10 cellular contexts compared by ENCODE assay signal in genomic region chr6:21263531-21264287, GRCh38.
DNase-seq lines count a peak whose midpoint lies in the region; ATAC-seq, FAIRE-seq and TF ChIP-seq lines count a peak whose summit lies in the region.
"Had no signal": no experiment of that assay in that cellular context is flagged by ENCODE, and none has a peak within 500 bp of the region (broad histone marks: within the 10 kb centered on the region; RNA-seq: fewer than 3 reads in every experiment).

No MANE protein-coding gene starts in this region.

- DNase-seq in Caco-2 = no peak
- peak; percentile 61 for DNase-seq in NCI-H146 (lab: John Stamatoyannopoulos, UW)
- DNase-seq in bronchial epithelial cell (ENCODE audit: low read depth) = peak; percentile 99
- DNase-seq in PC-9 = no peak
- no peak for DNase-seq in globus pallidus (ENCODE audit: low spot score)
- DNase-seq in NCI-H1417 treated with DMSO at 0.1 percent for 48 hours (lab: John Stamatoyannopoulos, UW) = no peak
- DNase-seq: DMS 273 treated with DMSO at 0.1 percent for 48 hours had no signal

- FAIRE-seq in bronchial epithelial cell (lab: Jason Lieb, UNC) = peak; percentile 13

- no peak overlapping the region for H3K4me3 Mint-ChIP-seq in Caco-2 (ENCODE audit: unreplicated experiment)
- H3K4me3 Mint-ChIP-seq: activated naive CD8-positive, alpha-beta T cell had no signal

- H3K27ac ChIP-seq in PC-9 = no peak overlapping the region

- H3K27ac Mint-ChIP-seq in Caco-2 (ENCODE audit: unreplicated experiment) = peak overlapping the region; percentile 68
- H3K27ac Mint-ChIP-seq: activated naive CD8-positive, alpha-beta T cell had no signal

- intact Hi-C loops in Caco-2 (cut with micrococcal nuclease; ENCODE audit: unreplicated experiment) (no loop called here), PC-9 (cut with micrococcal nuclease; ENCODE audit: unreplicated experiment) (no loop called here)

- no peak overlapping the region for H3K4me2 ChIP-seq in PC-9

- H3K9me3 ChIP-seq in Caco-2 (no peaks in the 10 kb centered on the region), PC-9 (ENCODE audit: insufficient read depth, low read depth) (0 out of 2 replicates have a peak, but pooled peaks cover 3% of the 10 kb centered on the region)

- no peaks in the 10 kb centered on the region for H3K79me2 ChIP-seq in PC-9 (ENCODE audit: low read depth)

- peaks cover 20% of the 10 kb centered on the region for H3K4me1 Mint-ChIP-seq in Caco-2 (ENCODE audit: low read depth, unreplicated experiment)

- POLR2A ChIA-PET in Caco-2 (lab: Charles Lee) (no interaction called here), PC-9 (lab: Charles Lee; ENCODE audit: unreplicated experiment) (no interaction called here)

- H3K27me3 Mint-ChIP-seq in Caco-2 (ENCODE audit: insufficient read depth, unreplicated experiment) = no peaks in the 10 kb centered on the region
- H3K27me3 Mint-ChIP-seq: activated naive CD8-positive, alpha-beta T cell had no signal

- ATAC-seq in GM21390 (IDR thresholded peaks at IDR 0.05; ENCODE audit: unreplicated experiment) (peak; percentile 54), HG02588 (IDR thresholded peaks at IDR 0.05; ENCODE audit: unreplicated experiment) (no peak)

- H3K4me3 ChIP-seq in Caco-2 (ENCODE audit: low read depth, low read length) (no peak overlapping the region), bronchial epithelial cell (ENCODE audit: low read depth, low read length) (no peak overlapping the region), PC-9 (no peak overlapping the region)

- TF ChIP-seq CTCF in Caco-2 (IDR thresholded peaks at IDR 0.05; ENCODE audit: insufficient read depth in 1 of 2, low read depth in 1 of 2, low read length in 1 of 2, severe bottlenecking in 1 of 2, unreplicated experiment in 1 of 2) (no peak), bronchial epithelial cell (IDR thresholded peaks at IDR 0.05; ENCODE audit: insufficient read depth, low read length, severe bottlenecking) (no peak), PC-9 (conservative IDR thresholded peaks at IDR 0.05) (no peak)

- BruUV-seq in Caco-2 (replicated peaks; lab: Mats Ljungman, UMichigan) (no TSS peak), PC-9 (replicated peaks; lab: Mats Ljungman, UMichigan) (no TSS peak)

- H3F3A ChIP-seq in PC-9 (ENCODE audit: insufficient read depth, low read depth) = no peaks in the 10 kb centered on the region

- no peaks in the 10 kb centered on the region for H4K20me1 ChIP-seq in PC-9 (ENCODE audit: insufficient read depth)

- H3K36me3 Mint-ChIP-seq in Caco-2 (ENCODE audit: insufficient read depth, unreplicated experiment) = no peaks in the 10 kb centered on the region
- H3K36me3 Mint-ChIP-seq: activated naive CD8-positive, alpha-beta T cell had no signal

- H2AFZ ChIP-seq in PC-9 = no peak overlapping the region

- H3K4me1 ChIP-seq in Caco-2 (peaks cover 15% of the 10 kb centered on the region), PC-9 (replicated peaks; ENCODE audit: insufficient read depth) (0 out of 2 replicates have a peak, but pooled peaks cover 3% of the 10 kb centered on the region)

- peaks cover 17% of the 10 kb centered on the region for H3K9me3 Mint-ChIP-seq in Caco-2 (ENCODE audit: unreplicated experiment)

- H3K36me3 ChIP-seq in Caco-2 (ENCODE audit: control insufficient read depth, insufficient read depth, low read length) (no peaks in the 10 kb centered on the region), bronchial epithelial cell (ENCODE audit: control insufficient read depth, insufficient read depth, low read length) (no peaks in the 10 kb centered on the region), PC-9 (ENCODE audit: low read depth) (no peaks in the 10 kb centered on the region)

- H3K9me2 ChIP-seq in PC-9 (ENCODE audit: insufficient read depth) = no peaks in the 10 kb centered on the region

- H3K27me3 ChIP-seq in Caco-2 (replicated peaks; ENCODE audit: control insufficient read depth, insufficient read depth, low read length) (no peaks in the 10 kb centered on the region), bronchial epithelial cell (ENCODE audit: control insufficient read depth, insufficient read depth, low read length) (no peaks in the 10 kb centered on the region), PC-9 (ENCODE audit: insufficient read depth, low read depth) (no peaks in the 10 kb centered on the region)

- CTCF ChIA-PET in Caco-2 (lab: Charles Lee) (no interaction called here), PC-9 (lab: Charles Lee) (no interaction called here)

Comparison
In these comparisons a context has a peak if more than half of its experiments do, and no peak if none do; other contexts are left out.
1. DNase-seq: peak in NCI-H146 (single experiment) and bronchial epithelial cell (single experiment); none in Caco-2 (0 of 2), PC-9 (0 of 2), globus pallidus (single experiment) and NCI-H1417 treated with DMSO at 0.1 percent for 48 hours (single experiment).